1 cellular context compared by ENCODE assay signal in the genomic region with DNA sequence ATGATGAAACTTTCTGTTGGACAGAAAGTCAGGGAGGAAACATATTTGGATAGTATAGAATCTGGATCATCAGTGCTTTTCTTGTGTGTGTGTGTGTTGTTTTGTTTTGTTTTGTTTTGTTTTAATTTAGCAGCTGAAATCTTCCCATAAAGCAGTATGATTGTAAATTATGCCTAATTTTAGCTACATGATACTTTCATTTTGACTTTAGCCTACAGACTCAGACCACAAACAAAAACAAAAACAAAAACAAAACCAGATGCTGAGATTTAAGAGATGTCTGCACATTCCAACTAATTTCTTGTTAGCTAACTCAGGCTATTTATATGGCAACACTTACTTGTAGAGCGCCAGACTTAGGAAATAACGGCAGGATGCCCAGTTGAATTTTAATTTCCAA.
A peak's percentile ranks its signal among the peaks of the same experiment; 100 is the strongest.
TF ChIP-seq lines count a peak whose summit lies in the region.

No MANE protein-coding gene starts in this region.

TF ChIP-seq in GM12878, 131 proteins besides CTCF, POLR2A, EP300 and RAD21 (continued from another document):
- TF ChIP-seq EED (IDR thresholded peaks at IDR 0.05; ENCODE audit: low read depth) (no peak), ZNF24 (IDR thresholded peaks at IDR 0.05) (no peak), DPF2 (IDR thresholded peaks at IDR 0.05) (no peak), MEF2B (IDR thresholded peaks at IDR 0.05; ENCODE audit: partially characterized antibody, poor library complexity, severe bottlenecking) (peak; percentile 19), RFX5 (IDR thresholded peaks at IDR 0.05; ENCODE audit: low read depth, low read length) (no peak), MEF2A (IDR thresholded peaks at IDR 0.05; ENCODE audit: insufficient read depth, low read depth, low read length) (0 out of 2 replicates have a peak, but pooled peaks have one; percentile 56), ASH2L (IDR thresholded peaks at IDR 0.05; ENCODE audit: borderline replicate concordance, low read depth) (no peak), NR2C2 (IDR thresholded peaks at IDR 0.05; ENCODE audit: borderline replicate concordance, control insufficient read depth, insufficient read length, low read depth) (no peak), RBBP5 (conservative IDR thresholded peaks at IDR 0.05) (no peak)
- TF ChIP-seq, protein P1, sequence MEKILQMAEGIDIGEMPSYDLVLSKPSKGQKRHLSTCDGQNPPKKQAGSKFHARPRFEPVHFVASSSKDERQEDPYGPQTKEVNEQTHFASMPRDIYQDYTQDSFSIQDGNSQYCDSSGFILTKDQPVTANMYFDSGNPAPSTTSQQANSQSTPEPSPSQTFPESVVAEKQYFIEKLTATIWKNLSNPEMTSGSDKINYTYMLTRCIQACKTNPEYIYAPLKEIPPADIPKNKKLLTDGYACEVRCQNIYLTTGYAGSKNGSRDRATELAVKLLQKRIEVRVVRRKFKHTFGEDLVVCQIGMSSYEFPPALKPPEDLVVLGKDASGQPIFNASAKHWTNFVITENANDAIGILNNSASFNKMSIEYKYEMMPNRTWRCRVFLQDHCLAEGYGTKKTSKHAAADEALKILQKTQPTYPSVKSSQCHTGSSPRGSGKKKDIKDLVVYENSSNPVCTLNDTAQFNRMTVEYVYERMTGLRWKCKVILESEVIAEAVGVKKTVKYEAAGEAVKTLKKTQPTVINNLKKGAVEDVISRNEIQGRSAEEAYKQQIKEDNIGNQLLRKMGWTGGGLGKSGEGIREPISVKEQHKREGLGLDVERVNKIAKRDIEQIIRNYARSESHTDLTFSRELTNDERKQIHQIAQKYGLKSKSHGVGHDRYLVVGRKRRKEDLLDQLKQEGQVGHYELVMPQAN (conservative IDR thresholded peaks at IDR 0.05), result no peak
- TF ChIP-seq, protein P2, sequence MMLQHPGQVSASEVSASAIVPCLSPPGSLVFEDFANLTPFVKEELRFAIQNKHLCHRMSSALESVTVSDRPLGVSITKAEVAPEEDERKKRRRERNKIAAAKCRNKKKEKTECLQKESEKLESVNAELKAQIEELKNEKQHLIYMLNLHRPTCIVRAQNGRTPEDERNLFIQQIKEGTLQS (IDR thresholded peaks at IDR 0.05; ENCODE audit: borderline replicate concordance, extremely low read depth, low read depth, low read length), result no peak
TF ChIP-seq in GM12878: peak in this region for 2.
